1 cellular context compared by ENCODE assay signal in the genomic region with DNA sequence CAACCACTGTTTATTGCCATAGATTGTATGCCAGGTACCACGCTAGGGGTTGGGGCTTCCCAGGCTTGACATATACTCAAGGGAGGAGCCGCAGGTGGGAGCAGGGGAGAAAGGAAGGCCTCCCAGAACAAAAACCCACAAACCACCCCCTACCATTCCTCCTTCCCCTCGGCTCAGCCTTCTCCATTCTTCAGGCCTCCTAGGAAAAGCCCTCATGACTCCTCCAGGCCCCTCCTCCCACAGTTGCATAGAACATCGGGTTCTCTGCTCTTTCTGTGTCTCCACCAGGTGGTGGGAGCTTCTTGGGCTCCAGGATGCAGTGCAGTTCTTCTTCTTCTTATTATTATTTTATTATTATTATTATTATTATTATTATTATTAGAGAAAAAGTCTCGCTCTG.
TF ChIP-seq lines count a peak whose summit lies in the region.

No MANE protein-coding gene starts in this region.

TF ChIP-seq in GM23338, 12 proteins besides CTCF, POLR2A, EP300 and RAD21:
- TF ChIP-seq, protein P1, sequence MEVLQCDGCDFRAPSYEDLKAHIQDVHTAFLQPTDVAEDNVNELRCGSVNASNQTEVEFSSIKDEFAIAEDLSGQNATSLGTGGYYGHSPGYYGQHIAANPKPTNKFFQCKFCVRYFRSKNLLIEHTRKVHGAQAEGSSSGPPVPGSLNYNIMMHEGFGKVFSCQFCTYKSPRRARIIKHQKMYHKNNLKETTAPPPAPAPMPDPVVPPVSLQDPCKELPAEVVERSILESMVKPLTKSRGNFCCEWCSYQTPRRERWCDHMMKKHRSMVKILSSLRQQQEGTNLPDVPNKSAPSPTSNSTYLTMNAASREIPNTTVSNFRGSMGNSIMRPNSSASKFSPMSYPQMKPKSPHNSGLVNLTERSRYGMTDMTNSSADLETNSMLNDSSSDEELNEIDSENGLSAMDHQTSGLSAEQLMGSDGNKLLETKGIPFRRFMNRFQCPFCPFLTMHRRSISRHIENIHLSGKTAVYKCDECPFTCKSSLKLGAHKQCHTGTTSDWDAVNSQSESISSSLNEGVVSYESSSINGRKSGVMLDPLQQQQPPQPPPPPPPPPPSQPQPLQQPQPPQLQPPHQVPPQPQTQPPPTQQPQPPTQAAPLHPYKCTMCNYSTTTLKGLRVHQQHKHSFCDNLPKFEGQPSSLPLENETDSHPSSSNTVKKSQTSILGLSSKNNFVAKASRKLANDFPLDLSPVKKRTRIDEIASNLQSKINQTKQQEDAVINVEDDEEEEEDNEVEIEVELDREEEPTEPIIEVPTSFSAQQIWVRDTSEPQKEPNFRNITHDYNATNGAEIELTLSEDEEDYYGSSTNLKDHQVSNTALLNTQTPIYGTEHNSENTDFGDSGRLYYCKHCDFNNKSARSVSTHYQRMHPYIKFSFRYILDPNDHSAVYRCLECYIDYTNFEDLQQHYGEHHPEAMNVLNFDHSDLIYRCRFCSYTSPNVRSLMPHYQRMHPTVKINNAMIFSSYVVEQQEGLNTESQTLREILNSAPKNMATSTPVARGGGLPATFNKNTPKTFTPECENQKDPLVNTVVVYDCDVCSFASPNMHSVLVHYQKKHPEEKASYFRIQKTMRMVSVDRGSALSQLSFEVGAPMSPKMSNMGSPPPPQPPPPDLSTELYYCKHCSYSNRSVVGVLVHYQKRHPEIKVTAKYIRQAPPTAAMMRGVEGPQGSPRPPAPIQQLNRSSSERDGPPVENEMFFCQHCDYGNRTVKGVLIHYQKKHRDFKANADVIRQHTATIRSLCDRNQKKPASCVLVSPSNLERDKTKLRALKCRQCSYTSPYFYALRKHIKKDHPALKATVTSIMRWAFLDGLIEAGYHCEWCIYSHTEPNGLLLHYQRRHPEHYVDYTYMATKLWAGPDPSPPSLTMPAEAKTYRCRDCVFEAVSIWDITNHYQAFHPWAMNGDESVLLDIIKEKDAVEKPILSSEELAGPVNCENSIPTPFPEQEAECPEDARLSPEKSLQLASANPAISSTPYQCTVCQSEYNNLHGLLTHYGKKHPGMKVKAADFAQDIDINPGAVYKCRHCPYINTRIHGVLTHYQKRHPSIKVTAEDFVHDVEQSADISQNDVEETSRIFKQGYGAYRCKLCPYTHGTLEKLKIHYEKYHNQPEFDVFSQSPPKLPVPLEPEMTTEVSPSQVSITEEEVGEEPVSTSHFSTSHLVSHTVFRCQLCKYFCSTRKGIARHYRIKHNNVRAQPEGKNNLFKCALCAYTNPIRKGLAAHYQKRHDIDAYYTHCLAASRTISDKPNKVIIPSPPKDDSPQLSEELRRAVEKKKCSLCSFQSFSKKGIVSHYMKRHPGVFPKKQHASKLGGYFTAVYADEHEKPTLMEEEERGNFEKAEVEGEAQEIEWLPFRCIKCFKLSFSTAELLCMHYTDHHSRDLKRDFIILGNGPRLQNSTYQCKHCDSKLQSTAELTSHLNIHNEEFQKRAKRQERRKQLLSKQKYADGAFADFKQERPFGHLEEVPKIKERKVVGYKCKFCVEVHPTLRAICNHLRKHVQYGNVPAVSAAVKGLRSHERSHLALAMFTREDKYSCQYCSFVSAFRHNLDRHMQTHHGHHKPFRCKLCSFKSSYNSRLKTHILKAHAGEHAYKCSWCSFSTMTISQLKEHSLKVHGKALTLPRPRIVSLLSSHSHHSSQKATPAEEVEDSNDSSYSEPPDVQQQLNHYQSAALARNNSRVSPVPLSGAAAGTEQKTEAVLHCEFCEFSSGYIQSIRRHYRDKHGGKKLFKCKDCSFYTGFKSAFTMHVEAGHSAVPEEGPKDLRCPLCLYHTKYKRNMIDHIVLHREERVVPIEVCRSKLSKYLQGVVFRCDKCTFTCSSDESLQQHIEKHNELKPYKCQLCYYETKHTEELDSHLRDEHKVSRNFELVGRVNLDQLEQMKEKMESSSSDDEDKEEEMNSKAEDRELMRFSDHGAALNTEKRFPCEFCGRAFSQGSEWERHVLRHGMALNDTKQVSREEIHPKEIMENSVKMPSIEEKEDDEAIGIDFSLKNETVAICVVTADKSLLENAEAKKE (CRISPR knock-in tag; IDR thresholded peaks at IDR 0.05): 0 out of 2 replicates have a peak, but pooled peaks have one; percentile 32
- TF ChIP-seq ZNF331 (CRISPR knock-in tag; IDR thresholded peaks at IDR 0.05; ENCODE audit: low read depth): no peak
- TF ChIP-seq CREB1 (CRISPR knock-in tag; IDR thresholded peaks at IDR 0.05; ENCODE audit: low read depth): no peak
TF ChIP-seq in GM23338: peak in this region for 1.
